28 cellular contexts compared by ENCODE assay signal in genomic region chr9:105091004-105091640, GRCh38.
"Had no signal": no experiment of that assay in that cellular context is flagged by ENCODE, and none has a peak within 500 bp of the region (broad histone marks: within the 10 kb centered on the region; RNA-seq: fewer than 3 reads in every experiment).

No MANE protein-coding gene starts in this region.

- H3K27me3 ChIP-seq: ascending aorta, breast epithelium, cardiac muscle cell, dorsolateral prefrontal cortex, gastroesophageal sphincter had no signal

- H3K36me3 ChIP-seq: ascending aorta, breast epithelium, cardiac muscle cell, gastroesophageal sphincter, WERI-Rb-1 had no signal

- ATAC-seq: activated CD4-positive, CD25-positive, alpha-beta regulatory T cell treated with anti-CD3 and anti-CD28 coated beads, Interleukin-2, amount 50 U/mL, for 24 hours; activated CD8-positive, alpha-beta T cell treated with anti-CD3 and anti-CD28 coated beads for 36 hours; activated naive CD8-positive, alpha-beta T cell treated with anti-CD3 and anti-CD28 coated beads, Interleukin-2, amount 50 U/mL, for 24 hours; activated T-cell treated with anti-CD3 and anti-CD28 coated beads, Interleukin-2, amount 50 U/mL, for 4 hours; activated T-helper 17 cell treated with anti-CD3 and anti-CD28 coated beads, Interleukin-2, amount 50 U/mL, for 72 hours; esophagus mucosa; gastroesophageal sphincter; T-helper 17 cell had no signal

- H3K4me3 ChIP-seq: ascending aorta, breast epithelium, cardiac muscle cell, coronary artery, dorsolateral prefrontal cortex, gastroesophageal sphincter had no signal

- H3K27ac ChIP-seq: ascending aorta, breast epithelium, cardiac muscle cell, coronary artery, dorsolateral prefrontal cortex, gastroesophageal sphincter, WERI-Rb-1 had no signal

- H3K4me1 ChIP-seq: ascending aorta, breast epithelium, gastroesophageal sphincter had no signal

- H3K9me3 ChIP-seq: ascending aorta, breast epithelium had no signal

- DNase-seq: activated B cell treated with CpG ODN at 0.5 μM for 24 hours; activated CD4-positive, alpha-beta T cell treated with anti-CD3 and anti-CD28 coated beads for 48 hours; activated CD4-positive, alpha-beta T cell treated with anti-CD3 and anti-CD28 coated beads, Interleukin-2, amount 50 U/mL, for 1 hour; activated CD4-positive, alpha-beta T cell treated with anti-CD3 and anti-CD28 coated beads, Interleukin-2, amount 50 U/mL, for 48 hours; activated CD8-positive, alpha-beta memory T cell treated with anti-CD3 and anti-CD28 coated beads for 24 hours; activated CD8-positive, alpha-beta T cell treated with anti-CD3 and anti-CD28 coated beads for 36 hours; activated effector memory CD4-positive, alpha-beta T cell treated with Interleukin-2 at 50 U/mL for 16 hours; activated gamma-delta T cell treated with Interleukin-2 at 50 U/mL for 16 hours; activated naive CD4-positive, alpha-beta T cell treated with Interleukin-2 at 50 U/mL for 16 hours; activated naive CD8-positive, alpha-beta T cell treated with anti-CD3 and anti-CD28 coated beads for 36 hours; activated naive CD8-positive, alpha-beta T cell treated with anti-CD3 and anti-CD28 coated beads, Interleukin-2, amount 50 U/mL, for 24 hours; activated T-cell treated with anti-CD3 and anti-CD28 coated beads, Interleukin-2, amount 50 U/mL, for 4 hours; dorsolateral prefrontal cortex; effector memory CD4-positive, alpha-beta T cell; endodermal cell; foreskin melanocyte; T-helper 1 cell; T-helper 17 cell; T1000; WERI-Rb-1 had no signal
